ENCODE assay signal across 8 cellular contexts in the genomic region with DNA sequence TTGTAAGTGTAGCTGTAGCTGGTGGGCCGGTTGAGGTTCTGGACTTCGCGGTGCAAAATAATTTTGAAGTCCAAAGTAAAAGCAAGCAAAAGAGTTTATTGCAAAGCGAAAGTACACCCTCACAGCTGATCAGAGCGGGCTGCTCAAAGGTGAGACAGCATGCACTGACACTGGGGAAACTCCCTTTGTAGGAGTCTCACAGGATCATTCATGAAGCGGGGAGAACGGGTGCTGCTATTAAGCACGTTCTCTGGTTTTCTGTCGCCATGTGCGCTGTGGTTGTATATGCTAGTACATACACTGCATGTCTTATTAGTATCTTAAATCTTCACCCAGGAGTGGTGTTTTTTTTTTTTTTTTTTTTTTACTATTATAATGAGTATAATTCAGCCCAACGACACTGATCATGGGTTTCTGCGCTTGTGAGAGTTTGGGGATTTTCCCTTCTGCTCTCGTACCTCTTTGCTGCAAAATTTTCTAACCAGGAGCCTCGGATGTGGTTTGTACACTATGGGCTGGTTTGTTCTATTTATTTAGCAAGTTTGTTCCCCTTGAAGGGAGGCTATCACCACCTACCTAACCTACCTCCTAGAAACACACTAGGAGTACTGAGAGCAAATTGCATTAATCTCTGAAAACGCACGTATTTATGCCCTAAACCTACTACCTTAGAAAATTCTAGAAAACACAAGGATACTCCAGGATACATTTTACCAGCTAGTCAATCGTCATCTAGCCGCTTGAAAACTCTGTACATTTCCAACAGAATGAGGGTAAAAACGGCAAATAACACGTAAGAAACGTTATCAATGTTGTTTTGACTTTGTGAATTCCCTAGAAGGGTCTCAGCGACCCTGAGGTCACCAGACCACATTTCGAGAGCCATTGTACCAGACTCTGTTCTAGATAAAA. TPM values are rescaled to one million over a fixed set of nuclear protein-coding genes. Genes with fewer than 3 reads are reported as not detected.
DNase-seq lines count a peak whose midpoint lies in the region; ATAC-seq and TF ChIP-seq lines count a peak whose summit lies in the region.

No MANE protein-coding gene starts in this region.

- no peaks in the 10 kb centered on the region for H3K27me3 ChIP-seq in Peyer's patch
- no peaks in the 10 kb centered on the region for H3K27me3 ChIP-seq in iPS DF 6.9 (ENCODE audit: control insufficient read depth, insufficient read depth, low read length)

- no peak for TF ChIP-seq POLR2A in Peyer's patch (IDR thresholded peaks at IDR 0.05)

- peak in 2 of 3 donors; percentile 64 to 84 for DNase-seq in Peyer's patch
- peak; percentile 92 for DNase-seq in activated naive CD4-positive, alpha-beta T cell treated with anti-CD3 and anti-CD28 coated beads for 36 hours
- DNase-seq in iPS DF 6.9 (ENCODE audit: low read depth, low spot score), result no peak
- DNase-seq in stimulated activated CD4-positive, alpha-beta T cell treated with anti-CD3 and anti-CD28 coated beads, Interleukin-15, amount 100 ng/mL, for 1 hour (ENCODE audit: low read depth in 1 of 2, low spot score in 1 of 2), result peak; percentile 44 to 50
- no peak for DNase-seq in SKM-1 (lab: John Stamatoyannopoulos, UW; ENCODE audit: unreplicated experiment)
- no peak for DNase-seq in DMS114 treated with DMSO at 0.1 percent for 48 hours (lab: John Stamatoyannopoulos, UW; ENCODE audit: unreplicated experiment)

- intact Hi-C loops in activated naive CD4-positive, alpha-beta T cell treated with anti-CD3 and anti-CD28 coated beads for 36 hours (cut with micrococcal nuclease), result loop anchor here (1.0 to 10.0 kb wide), 16 partner anchors 22 to 1750 kb away; a partner anchor contains a TSS

- H3K9me3 ChIP-seq in Peyer's patch, result no peaks in the 10 kb centered on the region
- no peaks in the 10 kb centered on the region for H3K9me3 ChIP-seq in iPS DF 6.9 (ENCODE audit: control insufficient read depth, insufficient read depth, low read length)

- H3K4me1 Mint-ChIP-seq in activated naive CD4-positive, alpha-beta T cell treated with anti-CD3 and anti-CD28 coated beads for 36 hours (ENCODE audit: low read depth), result peaks cover 29% of the 10 kb centered on the region

- no peaks in the 10 kb centered on the region for H3K9me3 Mint-ChIP-seq in activated naive CD4-positive, alpha-beta T cell treated with anti-CD3 and anti-CD28 coated beads for 36 hours

- TF ChIP-seq CTCF in Peyer's patch (IDR thresholded peaks at IDR 0.05), result no peak

- H3K36me3 Mint-ChIP-seq in activated naive CD4-positive, alpha-beta T cell treated with anti-CD3 and anti-CD28 coated beads for 36 hours (ENCODE audit: low read depth), result peaks cover 4% of the 10 kb centered on the region

- no peaks in the 10 kb centered on the region for H3K27me3 Mint-ChIP-seq in activated naive CD4-positive, alpha-beta T cell treated with anti-CD3 and anti-CD28 coated beads for 36 hours (ENCODE audit: low read depth)

- peak overlapping the region; percentile 99 for H3K27ac Mint-ChIP-seq in activated naive CD4-positive, alpha-beta T cell treated with anti-CD3 and anti-CD28 coated beads for 36 hours

- CTCF ChIA-PET in activated naive CD4-positive, alpha-beta T cell treated with anti-CD3 and anti-CD28 coated beads for 36 hours (lab: Charles Lee), result interaction anchor here (0.6 to 2.1 kb wide), 12 partner anchors 21 to 556 kb away, joined by 3 to 12 read pairs (median 3); no protein-coding TSS in a partner anchor

- H3K36me3 ChIP-seq in Peyer's patch, result peaks cover 0 to 5% (median 0%) of the 10 kb centered on the region in 3 donors
- H3K36me3 ChIP-seq in iPS DF 6.9 (ENCODE audit: control insufficient read depth, insufficient read depth, low read length), result no peaks in the 10 kb centered on the region

- H3K4me3 Mint-ChIP-seq in activated naive CD4-positive, alpha-beta T cell treated with anti-CD3 and anti-CD28 coated beads for 36 hours, result peak overlapping the region; percentile 92

- no CpG with 5 or more reads among the region's 23 CpGs for WGBS in iPS DF 6.9 (ENCODE audit: insufficient coverage, insufficient read length)

- peak; percentile 59 for ATAC-seq in GM18858 (IDR thresholded peaks at IDR 0.05; ENCODE audit: unreplicated experiment)
- peak; percentile 49 for ATAC-seq in HG02884 (IDR thresholded peaks at IDR 0.05; ENCODE audit: unreplicated experiment)

- peaks cover 0 to 22% (median 0%) of the 10 kb centered on the region in 4 donors for H3K4me1 ChIP-seq in Peyer's patch
- no peaks in the 10 kb centered on the region for H3K4me1 ChIP-seq in iPS DF 6.9 (ENCODE audit: control insufficient read depth, insufficient read depth, low read length)

- H3K4me3 ChIP-seq in Peyer's patch, result peak overlapping the region; percentile 88 to 97 (median 94)
- H3K4me3 ChIP-seq in iPS DF 6.9 (ENCODE audit: low read length), result peak overlapping the region; percentile 93; the same call in 1 of the 2 replicates

- H3K27ac ChIP-seq in Peyer's patch (peak overlapping the region; percentile 86 to 92 (median 91)), iPS DF 6.9 (ENCODE audit: low read length) (no peak overlapping the region)

RNA-seq across cellular contexts. Expression of a gene that starts 1.3 kb away (rescaled TPM):
- total RNA-seq in Peyer's patch, result 10 to 100 TPM in 3 of 4 donors, 1 to 10 TPM in 1; 8.3 to 13.7 (median 11.9) TPM
- 1 to 10 TPM; 6.8 to 9.4 TPM for total RNA-seq in activated naive CD4-positive, alpha-beta T cell treated with anti-CD3 and anti-CD28 coated beads for 36 hours

Comparison
In these comparisons a context has a peak if more than half of its experiments do, and no peak if none do; other contexts are left out.
1. DNase-seq: peak in Peyer's patch (2 of 3), activated naive CD4-positive, alpha-beta T cell treated with anti-CD3 and anti-CD28 coated beads for 36 hours (single experiment) and stimulated activated CD4-positive, alpha-beta T cell treated with anti-CD3 and anti-CD28 coated beads, Interleukin-15, amount 100 ng/mL, for 1 hour (2 of 2); none in iPS DF 6.9 (single experiment), SKM-1 (single experiment) and DMS114 treated with DMSO at 0.1 percent for 48 hours (single experiment).